Comparison of ENCODE assay signal across 14 cellular contexts in genomic region chr14:77306406-77307098, GRCh38. TPM values are rescaled to one million over a fixed set of nuclear protein-coding genes. Genes with fewer than 3 reads are reported as not detected.
DNase-seq lines count a peak whose midpoint lies in the region; ATAC-seq, FAIRE-seq and TF ChIP-seq lines count a peak whose summit lies in the region.
"Had no signal": no experiment of that assay in that cellular context is flagged by ENCODE, and none has a peak within 500 bp of the region (broad histone marks: within the 10 kb centered on the region; RNA-seq: fewer than 3 reads in every experiment).

No MANE protein-coding gene starts in this region.

- intact Hi-C loops in spleen (cut with DNase I; ENCODE audit: low total_unique reads) (no loop called here), adrenal gland (cut with DNase I) (no loop called here)

- FAIRE-seq in astrocyte (lab: Jason Lieb, UNC): peak; percentile 32

- H3K27me3 Mint-ChIP-seq in astrocyte (ENCODE audit: low read depth, unreplicated experiment): no peaks in the 10 kb centered on the region
- H3K27me3 Mint-ChIP-seq in activated naive CD8-positive, alpha-beta T cell treated with anti-CD3 and anti-CD28 coated beads, Interleukin-2, amount 50 U/mL, for 24 hours: no peaks in the 10 kb centered on the region

- no peak overlapping the region for H3K4me3 ChIP-seq in HUES48 (ENCODE audit: low read depth, low read length)
- no peak overlapping the region for H3K4me3 ChIP-seq in astrocyte (ENCODE audit: insufficient read depth, low read depth, low read length)
- H3K4me3 ChIP-seq in skeletal muscle tissue (ENCODE audit: low read length in 3 of 3): no peak overlapping the region
- no peak overlapping the region for H3K4me3 ChIP-seq in spleen
- H3K4me3 ChIP-seq in adrenal gland: no peak overlapping the region

- no peak for TF ChIP-seq POLR2A in spleen (IDR thresholded peaks at IDR 0.05)
- no peak for TF ChIP-seq POLR2A in adrenal gland (IDR thresholded peaks at IDR 0.05)

- peaks cover 4% of the 10 kb centered on the region for H3K79me2 ChIP-seq in astrocyte (ENCODE audit: insufficient read depth, low read length)

- H3K27me3 ChIP-seq in HUES48 (ENCODE audit: control insufficient read depth, insufficient read depth, low read length) (no peaks in the 10 kb centered on the region), astrocyte (ENCODE audit: insufficient read depth, low read length) (no peaks in the 10 kb centered on the region), skeletal muscle tissue (ENCODE audit: control insufficient read depth in 3 of 3, insufficient read depth in 3 of 3, low read length in 3 of 3) (no peaks in the 10 kb centered on the region), spleen (replicated peaks in 1 of 7) (no peaks in the 10 kb centered on the region), adrenal gland (no peaks in the 10 kb centered on the region)

- peaks cover 10% of the 10 kb centered on the region for H3K4me1 ChIP-seq in HUES48 (ENCODE audit: control insufficient read depth, insufficient read depth, low read length)
- peaks cover 59% of the 10 kb centered on the region for H3K4me1 ChIP-seq in astrocyte (ENCODE audit: insufficient read depth, low read length)
- H3K4me1 ChIP-seq in skeletal muscle tissue (ENCODE audit: control insufficient read depth in 3 of 3, insufficient read depth in 3 of 3, low read length in 3 of 3): peaks cover 30 to 54% (median 35%) of the 10 kb centered on the region in 3 donors
- peaks cover 0 to 15% (median 2%) of the 10 kb centered on the region in 6 donors for H3K4me1 ChIP-seq in spleen
- peaks cover 5 to 37% of the 10 kb centered on the region in 2 donors for H3K4me1 ChIP-seq in adrenal gland (replicated peaks in 1 of 2)

- H3K4me2 ChIP-seq in astrocyte (ENCODE audit: low read length): peak overlapping the region; percentile 62

- H3K9me3 Mint-ChIP-seq in astrocyte (ENCODE audit: unreplicated experiment): no peaks in the 10 kb centered on the region
- no peaks in the 10 kb centered on the region for H3K9me3 Mint-ChIP-seq in activated naive CD8-positive, alpha-beta T cell treated with anti-CD3 and anti-CD28 coated beads, Interleukin-2, amount 50 U/mL, for 24 hours

- H3K4me3 Mint-ChIP-seq in astrocyte (ENCODE audit: unreplicated experiment): peak overlapping the region; percentile 70
- no peak overlapping the region for H3K4me3 Mint-ChIP-seq in activated naive CD8-positive, alpha-beta T cell treated with anti-CD3 and anti-CD28 coated beads, Interleukin-2, amount 50 U/mL, for 24 hours

- H3K36me3 ChIP-seq in HUES48 (ENCODE audit: control insufficient read depth, insufficient read depth, low read length) (peaks cover 26% of the 10 kb centered on the region; the same call in 1 of the 2 replicates), astrocyte (ENCODE audit: insufficient read depth, low read length) (no peaks in the 10 kb centered on the region), skeletal muscle tissue (ENCODE audit: control insufficient read depth in 3 of 3, insufficient read depth in 3 of 3, low read length in 3 of 3) (peaks cover 0 to 2% (median 0%) of the 10 kb centered on the region in 3 donors), spleen (peaks cover 0 to 48% (median 7%) of the 10 kb centered on the region in 6 donors), adrenal gland (replicated peaks in 1 of 2) (no peaks in the 10 kb centered on the region)

- no peaks in the 10 kb centered on the region for H3K9me3 ChIP-seq in HUES48 (ENCODE audit: control insufficient read depth, insufficient read depth, low read length)
- no peaks in the 10 kb centered on the region for H3K9me3 ChIP-seq in astrocyte (ENCODE audit: insufficient read depth, low read depth, low read length)
- no peaks in the 10 kb centered on the region for H3K9me3 ChIP-seq in skeletal muscle tissue (ENCODE audit: control insufficient read depth in 3 of 3, low read length in 3 of 3)
- no peaks in the 10 kb centered on the region for H3K9me3 ChIP-seq in spleen
- H3K9me3 ChIP-seq in adrenal gland (replicated peaks in 1 of 3): no peaks in the 10 kb centered on the region

- no peaks in the 10 kb centered on the region for H4K20me1 ChIP-seq in astrocyte (ENCODE audit: insufficient read depth, low read length)

- no peak overlapping the region for H2AFZ ChIP-seq in astrocyte (ENCODE audit: low read depth, low read length)

- H3K9ac ChIP-seq in HUES48 (ENCODE audit: low read depth, low read length) (no peak overlapping the region), astrocyte (ENCODE audit: low read length) (peak overlapping the region; percentile 42), skeletal muscle tissue (ENCODE audit: low read depth in 1 of 3, low read length in 3 of 3) (peak overlapping the region in 2 of 3 donors; percentile 26 to 36)

- WGBS in spleen, 5 donors: 78 to 92% (median 89%) methylated on average over 3 of the region's 3 CpGs
- 77 to 89% (median 87%) methylated on average over 3 of the region's 3 CpGs for WGBS in adrenal gland, 4 donors

- TF ChIP-seq CTCF in astrocyte (IDR thresholded peaks at IDR 0.05; ENCODE audit: insufficient read depth, low read depth, low read length) (no peak), spleen (IDR thresholded peaks at IDR 0.05 in 8 of 11, conservative IDR thresholded peaks at IDR 0.05 in 3 of 11) (no peak), adrenal gland (IDR thresholded peaks at IDR 0.05) (no peak)

- ATAC-seq in activated naive CD8-positive, alpha-beta T cell treated with anti-CD3 and anti-CD28 coated beads, Interleukin-2, amount 50 U/mL, for 24 hours: no peak

- H3K27ac ChIP-seq in HUES48 (ENCODE audit: low read depth, low read length) (peak overlapping the region; percentile 21), astrocyte (ENCODE audit: low read depth, low read length) (peak overlapping the region; percentile 49), skeletal muscle tissue (ENCODE audit: low read depth, low read length) (peak overlapping the region; percentile 46), spleen (no peak overlapping the region), adrenal gland (no peak overlapping the region)

- H3K27ac Mint-ChIP-seq in astrocyte (ENCODE audit: unreplicated experiment): peak overlapping the region; percentile 95
- no peak overlapping the region for H3K27ac Mint-ChIP-seq in activated naive CD8-positive, alpha-beta T cell treated with anti-CD3 and anti-CD28 coated beads, Interleukin-2, amount 50 U/mL, for 24 hours

- H3K4me1 Mint-ChIP-seq in astrocyte (ENCODE audit: low read depth, unreplicated experiment): peaks cover 52% of the 10 kb centered on the region
- peaks cover 32% of the 10 kb centered on the region for H3K4me1 Mint-ChIP-seq in activated naive CD8-positive, alpha-beta T cell treated with anti-CD3 and anti-CD28 coated beads, Interleukin-2, amount 50 U/mL, for 24 hours

- DNase-seq in astrocyte (ENCODE audit: low read depth): peak; percentile 37
- peak; percentile 15 for DNase-seq in iris pigment epithelial cell (ENCODE audit: low read depth)
- no peak for DNase-seq in activated naive CD8-positive, alpha-beta T cell treated with anti-CD3 and anti-CD28 coated beads, Interleukin-2, amount 50 U/mL, for 24 hours
- DNase-seq in spleen: no peak
- no peak for DNase-seq in adrenal gland
- no peak for DNase-seq in NCI-H2081 treated with DMSO at 0.1 percent for 48 hours (lab: John Stamatoyannopoulos, UW)
- DNase-seq: activated CD4-positive, alpha-beta T cell treated with anti-CD3 and anti-CD28 coated beads, Interleukin-2, amount 50 U/mL, for 4 hours; amniotic stem cell; SHP77 treated with DMSO at 0.1 percent for 48 hours; stimulated activated CD4-positive, alpha-beta T cell treated with anti-CD3 and anti-CD28 coated beads, Interleukin-2, amount 100 ng/mL, for 24 hours had no signal

- H3K36me3 Mint-ChIP-seq in astrocyte (ENCODE audit: low read depth, unreplicated experiment): peaks cover 6% of the 10 kb centered on the region
- peaks cover 6% of the 10 kb centered on the region for H3K36me3 Mint-ChIP-seq in activated naive CD8-positive, alpha-beta T cell treated with anti-CD3 and anti-CD28 coated beads, Interleukin-2, amount 50 U/mL, for 24 hours (ENCODE audit: low read depth)

RNA-seq across cellular contexts. Expression of gene POMT2, which starts 14.1 kb away (rescaled TPM):
- total RNA-seq in astrocyte: 50.2 and 53.4 TPM in 2 replicates
- 14.6 TPM for total RNA-seq in skeletal muscle tissue
- 10 to 100 TPM; 10.1 to 23.6 (median 18.8) TPM for total RNA-seq in spleen
- polyA plus RNA-seq in spleen: 10 to 100 TPM in 2 of 3 donors, 1 to 10 TPM in 1; 5.4 to 16.8 (median 16.4) TPM
- 10 to 100 TPM; 14.0 to 48.8 (median 33.4) TPM for total RNA-seq in adrenal gland
- polyA plus RNA-seq in adrenal gland: 10 to 100 TPM; 49.2 to 52.3 (median 51.0) TPM

RNA-seq across cellular contexts. Expression of gene GSTZ1, which starts 14.3 kb away (rescaled TPM):
- total RNA-seq in astrocyte (17.6 and 18.0 TPM in 2 replicates), skeletal muscle tissue (25.1 TPM), spleen (10 to 100 TPM in 6 of 7 donors, 1 to 10 TPM in 1; 7.8 to 21.7 (median 14.8) TPM), adrenal gland (100 to 1,000 TPM in 1 of 8 donors, 10 to 100 TPM in 7; 25.3 to 154 (median 52.5) TPM)
- polyA plus RNA-seq in spleen (10 to 100 TPM; 15.9 to 29.1 (median 19.3) TPM), adrenal gland (10 to 100 TPM; 28.7 to 74.0 (median 48.5) TPM)

RNA-seq across cellular contexts. Expression of gene NGB, which starts 35.5 kb away (rescaled TPM):
- total RNA-seq in astrocyte: not detected in 2 replicates
- not detected for total RNA-seq in skeletal muscle tissue
- total RNA-seq in spleen: not detected
- polyA plus RNA-seq in spleen: not detected
- 10 to 100 TPM in 1 of 8 donors, 1 to 10 TPM in 2, under 1 TPM in 1, not detected in 4; 0.23 to 13.0 (median 2.6) TPM for total RNA-seq in adrenal gland
- polyA plus RNA-seq in adrenal gland: 10 to 100 TPM in 2 of 3 donors, 1 to 10 TPM in 1; 6.3 to 15.4 (median 10.3) TPM
- total RNA-seq: HT1080, lung microvascular endothelial cell had no signal

Comparison
In these comparisons a context has a peak if more than half of its experiments do, and no peak if none do; other contexts are left out.
1. H3K27ac ChIP-seq: peak in HUES48 (single experiment), astrocyte (single experiment) and skeletal muscle tissue (single experiment); none in spleen (0 of 8) and adrenal gland (0 of 5).
2. DNase-seq: peak in astrocyte (single experiment) and iris pigment epithelial cell (single experiment); none in activated naive CD8-positive, alpha-beta T cell treated with anti-CD3 and anti-CD28 coated beads, Interleukin-2, amount 50 U/mL, for 24 hours (single experiment), spleen (single experiment), adrenal gland (0 of 7) and NCI-H2081 treated with DMSO at 0.1 percent for 48 hours (single experiment).